26 cellular contexts compared by ENCODE assay signal in genomic region chr4:103802766-103803165, GRCh38.
DNase-seq lines count a peak whose midpoint lies in the region; ATAC-seq and TF ChIP-seq lines count a peak whose summit lies in the region.
"Had no signal": no experiment of that assay in that cellular context is flagged by ENCODE, and none has a peak within 500 bp of the region (broad histone marks: within the 10 kb centered on the region; RNA-seq: fewer than 3 reads in every experiment).

No MANE protein-coding gene starts in this region.

- H3K27ac ChIP-seq in OCI-LY3 (ENCODE audit: low read length): no peak overlapping the region
- H3K27ac ChIP-seq: BLaER1, GM23248, hepatocyte, Peyer's patch had no signal

- no peak overlapping the region for H3K4me3 Mint-ChIP-seq in CD14-positive monocyte
- H3K4me3 Mint-ChIP-seq: activated CD4-positive, alpha-beta T cell treated with anti-CD3 and anti-CD28 coated beads, Interleukin-2, amount 10 ng/mL, durations not matched to agents 24 days and 14 days; nephron; stimulated activated memory B cell treated with anti-CD40 and anti-IgM and Interleukin-4, amounts not matched to agents 10 μg/mL and 1 μg/mL and 100 μg/mL, for 72 hours had no signal

- H3K79me2 ChIP-seq in OCI-LY3 (ENCODE audit: low read length): no peaks in the 10 kb centered on the region
- H3K79me2 ChIP-seq: hepatocyte had no signal

- no peak overlapping the region for H3K9ac ChIP-seq in OCI-LY3 (ENCODE audit: low read length)
- H3K9ac ChIP-seq: BLaER1, GM23248 had no signal

- H3K4me1 ChIP-seq in OCI-LY3 (ENCODE audit: low read length): no peaks in the 10 kb centered on the region
- H3K4me1 ChIP-seq: BLaER1, Peyer's patch had no signal

- H2AFZ ChIP-seq in OCI-LY3 (ENCODE audit: low read depth, low read length): no peak overlapping the region
- H2AFZ ChIP-seq: GM23248, hepatocyte had no signal

- H3K4me2 ChIP-seq in OCI-LY3 (ENCODE audit: low read length): no peak overlapping the region
- H3K4me2 ChIP-seq: BLaER1, hepatocyte had no signal

- H3K4me3 ChIP-seq in GM12865 (ENCODE audit: low read depth, low read length) (no peak overlapping the region), OCI-LY3 (ENCODE audit: low read length) (no peak overlapping the region), epithelial cell of esophagus (ENCODE audit: low read length) (no peak overlapping the region), MG63 (no peak overlapping the region)
- H3K4me3 ChIP-seq: BLaER1, GM23248, hepatocyte, Peyer's patch had no signal

- H3K36me3 ChIP-seq in OCI-LY3 (replicated peaks; ENCODE audit: low read depth, low read length): no peaks in the 10 kb centered on the region
- H3K36me3 ChIP-seq in MG63: no peaks in the 10 kb centered on the region
- H3K36me3 ChIP-seq: BLaER1, Peyer's patch had no signal

- no peaks in the 10 kb centered on the region for H3K27me3 Mint-ChIP-seq in CD14-positive monocyte (ENCODE audit: low read depth in 3 of 3)
- H3K27me3 Mint-ChIP-seq: activated CD4-positive, alpha-beta T cell treated with anti-CD3 and anti-CD28 coated beads, Interleukin-2, amount 10 ng/mL, durations not matched to agents 24 days and 14 days; stimulated activated memory B cell treated with anti-CD40 and anti-IgM and Interleukin-4, amounts not matched to agents 10 μg/mL and 1 μg/mL and 100 μg/mL, for 72 hours had no signal

- H3K36me3 Mint-ChIP-seq in CD14-positive monocyte: no peaks in the 10 kb centered on the region
- H3K36me3 Mint-ChIP-seq: activated naive CD4-positive, alpha-beta T cell treated with anti-CD3 and anti-CD28 coated beads, Interleukin-2, amount 50 U/mL, for 72 hours; stimulated activated memory B cell treated with anti-CD40 and anti-IgM and Interleukin-4, amounts not matched to agents 10 μg/mL and 1 μg/mL and 100 μg/mL, for 72 hours had no signal

- no peaks in the 10 kb centered on the region for H3K9me3 ChIP-seq in OCI-LY3 (ENCODE audit: insufficient read depth, low read length)
- H3K9me3 ChIP-seq in MG63: no peaks in the 10 kb centered on the region
- H3K9me3 ChIP-seq: BLaER1, Peyer's patch had no signal

- H3K9me3 Mint-ChIP-seq in CD14-positive monocyte: peaks cover 0 to 6% (median 3%) of the 10 kb centered on the region in 7 donors
- H3K9me3 Mint-ChIP-seq: nephron had no signal

- H3K27me3 ChIP-seq in OCI-LY3 (ENCODE audit: low read depth, low read length) (no peaks in the 10 kb centered on the region), MG63 (no peaks in the 10 kb centered on the region)
- H3K27me3 ChIP-seq: BLaER1, hepatocyte, Peyer's patch had no signal

- no peak overlapping the region for H3K27ac Mint-ChIP-seq in CD14-positive monocyte
- H3K27ac Mint-ChIP-seq: activated CD4-positive, alpha-beta T cell treated with anti-CD3 and anti-CD28 coated beads, Interleukin-2, amount 10 ng/mL, durations not matched to agents 24 days and 14 days; activated naive CD4-positive, alpha-beta T cell treated with anti-CD3 and anti-CD28 coated beads, Interleukin-2, amount 50 U/mL, for 72 hours; nephron; stimulated activated memory B cell treated with anti-CD40 and anti-IgM and Interleukin-4, amounts not matched to agents 10 μg/mL and 1 μg/mL and 100 μg/mL, for 72 hours had no signal

- ATAC-seq in GM19351 (IDR thresholded peaks at IDR 0.05; ENCODE audit: unreplicated experiment): peak; percentile 56
- ATAC-seq: activated naive CD4-positive, alpha-beta T cell treated with anti-CD3 and anti-CD28 coated beads, Interleukin-2, amount 50 U/mL, for 72 hours; left lobe of liver; stimulated activated memory B cell treated with anti-CD40 and anti-IgM and Interleukin-4, amounts not matched to agents 10 μg/mL and 1 μg/mL and 100 μg/mL, for 72 hours had no signal

- no peak for DNase-seq in GM12865 (ENCODE audit: low read depth)
- DNase-seq in epithelial cell of esophagus (ENCODE audit: low read depth): no peak
- no peak for DNase-seq in CD14-positive monocyte (ENCODE audit: low spot score)
- DNase-seq in MG63: no peak
- no peak for DNase-seq in NCI-H1694 (lab: John Stamatoyannopoulos, UW)
- DNase-seq in GM19238 (ENCODE audit: insufficient read length, low spot score): no peak
- DNase-seq: activated CD4-positive, alpha-beta T cell treated with anti-CD3 and anti-CD28 coated beads, Interleukin-2, amount 10 ng/mL, durations not matched to agents 24 days and 14 days; activated CD8-positive, alpha-beta memory T cell treated with anti-CD3 and anti-CD28 coated beads for 24 hours; activated T-cell treated with anti-CD3 and anti-CD28 coated beads for 4 hours; amygdala; GM23248; IMR-90; NCI-H1092; NCI-H1694 treated with DMSO at 0.1 percent for 48 hours; NCI-H2171 treated with DMSO at 0.1 percent for 48 hours; NCI-H524; Peyer's patch; SHP77 treated with DMSO at 0.1 percent for 48 hours had no signal

- TF ChIP-seq CTCF in GM12865 (IDR thresholded peaks at IDR 0.05; ENCODE audit: insufficient read depth, low read depth, low read length, missing control alignments): peak; percentile 3
- 0 out of 2 replicates have a peak, but pooled peaks have one; percentile 27 for TF ChIP-seq CTCF in OCI-LY3 (IDR thresholded peaks at IDR 0.05; ENCODE audit: low read depth, low read length)
- TF ChIP-seq CTCF in epithelial cell of esophagus (IDR thresholded peaks at IDR 0.05; ENCODE audit: insufficient read depth, low read depth, low read length, missing control alignments): peak; percentile 6
- TF ChIP-seq CTCF in CD14-positive monocyte (IDR thresholded peaks at IDR 0.05): no peak

- no peaks in the 10 kb centered on the region for H4K20me1 ChIP-seq in OCI-LY3 (ENCODE audit: insufficient read depth, low read length)
- H4K20me1 ChIP-seq: BLaER1 had no signal

- intact Hi-C loops in CD14-positive monocyte (cut with micrococcal nuclease): no loop called here

- H3K4me1 Mint-ChIP-seq in CD14-positive monocyte: no peaks in the 10 kb centered on the region
- H3K4me1 Mint-ChIP-seq: activated CD4-positive, alpha-beta T cell treated with anti-CD3 and anti-CD28 coated beads, Interleukin-2, amount 10 ng/mL, durations not matched to agents 24 days and 14 days; nephron; stimulated activated memory B cell treated with anti-CD40 and anti-IgM and Interleukin-4, amounts not matched to agents 10 μg/mL and 1 μg/mL and 100 μg/mL, for 72 hours had no signal
